1 cellular context compared by ENCODE assay signal in the genomic region with DNA sequence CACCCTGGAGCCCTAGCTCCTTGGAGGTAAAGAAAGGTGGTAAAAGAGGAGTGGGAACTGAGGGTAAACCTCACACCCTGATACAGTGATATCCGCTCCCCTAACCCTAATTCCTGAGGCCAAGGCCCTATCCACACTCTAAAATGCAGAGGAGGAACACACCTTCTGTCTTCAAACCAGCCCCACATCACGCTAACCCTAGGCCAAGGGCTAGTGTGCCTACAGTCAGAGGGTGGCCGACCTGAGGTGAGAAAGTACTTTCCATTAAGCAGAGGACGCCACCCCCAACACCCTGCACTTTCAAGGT.
TF ChIP-seq lines count a peak whose summit lies in the region.

No MANE protein-coding gene starts in this region.

TF ChIP-seq in endothelial cell of umbilical vein, 7 proteins besides CTCF, POLR2A, EP300 and RAD21:
- TF ChIP-seq MYC (IDR thresholded peaks at IDR 0.05; ENCODE audit: low read depth, low read length) (no peak), FOS (IDR thresholded peaks at IDR 0.05; ENCODE audit: borderline replicate concordance, insufficient read depth, low read length) (no peak), POLR2AphosphoS5 (IDR thresholded peaks at IDR 0.05; ENCODE audit: insufficient read depth, low read depth, low read length) (no peak), EZH2 (IDR thresholded peaks at IDR 0.05; ENCODE audit: borderline replicate concordance, low read depth, low read length, severe bottlenecking) (no peak), JUN (IDR thresholded peaks at IDR 0.05; ENCODE audit: borderline replicate concordance, insufficient read depth, insufficient read length, low read depth) (no peak), GATA2 (IDR thresholded peaks at IDR 0.05; ENCODE audit: insufficient read depth, insufficient read length, low read depth, low read length) (no peak)
- TF ChIP-seq, protein P1, sequence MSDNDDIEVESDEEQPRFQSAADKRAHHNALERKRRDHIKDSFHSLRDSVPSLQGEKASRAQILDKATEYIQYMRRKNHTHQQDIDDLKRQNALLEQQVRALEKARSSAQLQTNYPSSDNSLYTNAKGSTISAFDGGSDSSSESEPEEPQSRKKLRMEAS (IDR thresholded peaks at IDR 0.05; ENCODE audit: insufficient read depth, insufficient read length) = no peak
